In the genomic region with DNA sequence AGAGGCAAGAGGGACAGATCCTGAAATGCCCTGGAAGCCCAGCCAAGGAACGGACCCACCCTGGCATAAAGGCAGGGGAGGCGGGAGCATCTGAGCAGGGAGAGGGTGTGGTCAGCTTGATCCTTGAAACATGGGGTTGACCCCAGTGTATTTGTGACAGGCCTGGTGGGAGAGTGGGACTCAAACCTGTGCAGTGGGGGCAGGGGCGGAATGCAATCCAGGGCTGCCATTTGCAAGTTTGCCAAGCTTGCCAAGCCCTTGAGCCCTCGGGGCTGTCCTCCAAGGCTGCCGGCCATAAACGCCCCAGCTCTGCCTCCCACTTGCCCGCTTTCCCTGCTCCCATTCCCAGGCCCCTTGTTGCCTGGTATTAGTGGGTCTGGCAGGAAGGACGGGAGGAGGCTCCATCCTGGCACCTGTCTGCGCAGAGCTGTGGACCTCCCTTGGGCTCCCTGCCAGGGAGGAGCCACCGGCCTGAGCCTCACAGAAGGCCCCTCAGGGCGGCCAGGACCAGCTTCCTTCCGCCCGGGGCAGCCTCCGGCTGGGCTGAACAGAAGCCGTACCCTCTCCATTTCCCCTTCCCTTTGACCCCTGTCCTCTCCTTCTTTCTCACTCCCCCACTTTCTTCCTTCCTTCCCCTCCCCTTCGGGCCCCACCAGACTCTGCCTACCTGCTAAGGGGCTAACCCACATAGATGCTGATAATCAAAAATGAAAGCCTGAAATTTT, we compare ENCODE assay signal across 1 cellular context.
TF ChIP-seq lines count a peak whose summit lies in the region.

No MANE protein-coding gene starts in this region.

TF ChIP-seq in SK-N-SH treated with all-trans-retinoic acid at 6 μM for 48 hours, 23 proteins besides CTCF, POLR2A, EP300 and RAD21 (continued from another document):
- TF ChIP-seq, protein P1, sequence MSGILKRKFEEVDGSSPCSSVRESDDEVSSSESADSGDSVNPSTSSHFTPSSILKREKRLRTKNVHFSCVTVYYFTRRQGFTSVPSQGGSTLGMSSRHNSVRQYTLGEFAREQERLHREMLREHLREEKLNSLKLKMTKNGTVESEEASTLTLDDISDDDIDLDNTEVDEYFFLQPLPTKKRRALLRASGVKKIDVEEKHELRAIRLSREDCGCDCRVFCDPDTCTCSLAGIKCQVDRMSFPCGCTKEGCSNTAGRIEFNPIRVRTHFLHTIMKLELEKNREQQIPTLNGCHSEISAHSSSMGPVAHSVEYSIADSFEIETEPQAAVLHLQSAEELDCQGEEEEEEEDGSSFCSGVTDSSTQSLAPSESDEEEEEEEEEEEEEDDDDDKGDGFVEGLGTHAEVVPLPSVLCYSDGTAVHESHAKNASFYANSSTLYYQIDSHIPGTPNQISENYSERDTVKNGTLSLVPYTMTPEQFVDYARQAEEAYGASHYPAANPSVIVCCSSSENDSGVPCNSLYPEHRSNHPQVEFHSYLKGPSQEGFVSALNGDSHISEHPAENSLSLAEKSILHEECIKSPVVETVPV (CRISPR knock-in tag; IDR thresholded peaks at IDR 0.05): no peak
- TF ChIP-seq, protein P2, sequence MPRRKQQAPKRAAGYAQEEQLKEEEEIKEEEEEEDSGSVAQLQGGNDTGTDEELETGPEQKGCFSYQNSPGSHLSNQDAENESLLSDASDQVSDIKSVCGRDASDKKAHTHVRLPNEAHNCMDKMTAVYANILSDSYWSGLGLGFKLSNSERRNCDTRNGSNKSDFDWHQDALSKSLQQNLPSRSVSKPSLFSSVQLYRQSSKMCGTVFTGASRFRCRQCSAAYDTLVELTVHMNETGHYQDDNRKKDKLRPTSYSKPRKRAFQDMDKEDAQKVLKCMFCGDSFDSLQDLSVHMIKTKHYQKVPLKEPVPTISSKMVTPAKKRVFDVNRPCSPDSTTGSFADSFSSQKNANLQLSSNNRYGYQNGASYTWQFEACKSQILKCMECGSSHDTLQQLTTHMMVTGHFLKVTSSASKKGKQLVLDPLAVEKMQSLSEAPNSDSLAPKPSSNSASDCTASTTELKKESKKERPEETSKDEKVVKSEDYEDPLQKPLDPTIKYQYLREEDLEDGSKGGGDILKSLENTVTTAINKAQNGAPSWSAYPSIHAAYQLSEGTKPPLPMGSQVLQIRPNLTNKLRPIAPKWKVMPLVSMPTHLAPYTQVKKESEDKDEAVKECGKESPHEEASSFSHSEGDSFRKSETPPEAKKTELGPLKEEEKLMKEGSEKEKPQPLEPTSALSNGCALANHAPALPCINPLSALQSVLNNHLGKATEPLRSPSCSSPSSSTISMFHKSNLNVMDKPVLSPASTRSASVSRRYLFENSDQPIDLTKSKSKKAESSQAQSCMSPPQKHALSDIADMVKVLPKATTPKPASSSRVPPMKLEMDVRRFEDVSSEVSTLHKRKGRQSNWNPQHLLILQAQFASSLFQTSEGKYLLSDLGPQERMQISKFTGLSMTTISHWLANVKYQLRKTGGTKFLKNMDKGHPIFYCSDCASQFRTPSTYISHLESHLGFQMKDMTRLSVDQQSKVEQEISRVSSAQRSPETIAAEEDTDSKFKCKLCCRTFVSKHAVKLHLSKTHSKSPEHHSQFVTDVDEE (CRISPR knock-in tag; IDR thresholded peaks at IDR 0.05): no peak
- no peak for TF ChIP-seq ZC3H10 (CRISPR knock-in tag; IDR thresholded peaks at IDR 0.05)
- TF ChIP-seq CSDC2 (CRISPR knock-in tag; IDR thresholded peaks at IDR 0.05): no peak
- no peak for TF ChIP-seq ISL1 (CRISPR knock-in tag; IDR thresholded peaks at IDR 0.05)
- TF ChIP-seq TCF4 (CRISPR knock-in tag; IDR thresholded peaks at IDR 0.05; ENCODE audit: borderline replicate concordance): no peak
